In the genomic region with DNA sequence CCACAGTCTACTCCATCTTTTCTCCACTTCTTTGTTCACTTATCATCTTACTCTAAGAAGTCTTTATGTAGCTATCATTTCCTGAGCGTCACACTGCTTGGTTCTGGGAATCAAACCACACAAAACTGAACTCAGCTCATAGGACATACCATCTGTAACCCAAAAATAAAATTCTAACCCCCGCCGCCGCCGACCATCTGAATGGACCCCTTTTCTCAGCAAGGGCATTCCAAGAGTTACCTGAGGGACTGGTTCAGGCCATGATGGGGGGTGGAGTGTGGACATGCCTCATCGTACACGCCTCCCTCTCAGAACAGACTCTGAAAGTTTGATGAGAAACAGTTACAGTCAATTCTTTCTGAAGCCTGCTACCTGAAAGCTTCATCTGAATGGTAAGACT, we compare ENCODE assay signal across 1 cellular context.
TF ChIP-seq lines count a peak whose summit lies in the region.

No MANE protein-coding gene starts in this region.

TF ChIP-seq in HepG2, 621 proteins besides CTCF, POLR2A, EP300 and RAD21:
- TF ChIP-seq TCF7L2 (IDR thresholded peaks at IDR 0.05; ENCODE audit: low read depth, low read length) (no peak), ZNF430 (CRISPR knock-in tag; IDR thresholded peaks at IDR 0.05) (no peak), RNF219 (CRISPR knock-in tag; IDR thresholded peaks at IDR 0.05) (no peak), ESRRA (CRISPR knock-in tag; IDR thresholded peaks at IDR 0.05; ENCODE audit: low read depth) (no peak), MBD4 (IDR thresholded peaks at IDR 0.05; ENCODE audit: borderline replicate concordance, low read length) (no peak), ZNF691 (CRISPR knock-in tag; IDR thresholded peaks at IDR 0.05; ENCODE audit: borderline replicate concordance, low read depth) (no peak), TCF12 (IDR thresholded peaks at IDR 0.05) (no peak), TCF12 (CRISPR knock-in tag; IDR thresholded peaks at IDR 0.05) (no peak), ATF7-NPFF (CRISPR knock-in tag; IDR thresholded peaks at IDR 0.05; ENCODE audit: low read depth) (no peak), AHR (CRISPR knock-in tag; IDR thresholded peaks at IDR 0.05) (no peak)
- TF ChIP-seq, protein P1, sequence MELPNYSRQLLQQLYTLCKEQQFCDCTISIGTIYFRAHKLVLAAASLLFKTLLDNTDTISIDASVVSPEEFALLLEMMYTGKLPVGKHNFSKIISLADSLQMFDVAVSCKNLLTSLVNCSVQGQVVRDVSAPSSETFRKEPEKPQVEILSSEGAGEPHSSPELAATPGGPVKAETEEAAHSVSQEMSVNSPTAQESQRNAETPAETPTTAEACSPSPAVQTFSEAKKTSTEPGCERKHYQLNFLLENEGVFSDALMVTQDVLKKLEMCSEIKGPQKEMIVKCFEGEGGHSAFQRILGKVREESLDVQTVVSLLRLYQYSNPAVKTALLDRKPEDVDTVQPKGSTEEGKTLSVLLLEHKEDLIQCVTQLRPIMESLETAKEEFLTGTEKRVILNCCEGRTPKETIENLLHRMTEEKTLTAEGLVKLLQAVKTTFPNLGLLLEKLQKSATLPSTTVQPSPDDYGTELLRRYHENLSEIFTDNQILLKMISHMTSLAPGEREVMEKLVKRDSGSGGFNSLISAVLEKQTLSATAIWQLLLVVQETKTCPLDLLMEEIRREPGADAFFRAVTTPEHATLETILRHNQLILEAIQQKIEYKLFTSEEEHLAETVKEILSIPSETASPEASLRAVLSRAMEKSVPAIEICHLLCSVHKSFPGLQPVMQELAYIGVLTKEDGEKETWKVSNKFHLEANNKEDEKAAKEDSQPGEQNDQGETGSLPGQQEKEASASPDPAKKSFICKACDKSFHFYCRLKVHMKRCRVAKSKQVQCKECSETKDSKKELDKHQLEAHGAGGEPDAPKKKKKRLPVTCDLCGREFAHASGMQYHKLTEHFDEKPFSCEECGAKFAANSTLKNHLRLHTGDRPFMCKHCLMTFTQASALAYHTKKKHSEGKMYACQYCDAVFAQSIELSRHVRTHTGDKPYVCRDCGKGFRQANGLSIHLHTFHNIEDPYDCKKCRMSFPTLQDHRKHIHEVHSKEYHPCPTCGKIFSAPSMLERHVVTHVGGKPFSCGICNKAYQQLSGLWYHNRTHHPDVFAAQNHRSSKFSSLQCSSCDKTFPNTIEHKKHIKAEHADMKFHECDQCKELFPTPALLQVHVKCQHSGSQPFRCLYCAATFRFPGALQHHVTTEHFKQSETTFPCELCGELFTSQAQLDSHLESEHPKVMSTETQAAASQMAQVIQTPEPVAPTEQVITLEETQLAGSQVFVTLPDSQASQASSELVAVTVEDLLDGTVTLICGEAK (IDR thresholded peaks at IDR 0.05) = no peak
- TF ChIP-seq, protein P1 (CRISPR knock-in tag; IDR thresholded peaks at IDR 0.05) = no peak
- TF ChIP-seq, protein P2, sequence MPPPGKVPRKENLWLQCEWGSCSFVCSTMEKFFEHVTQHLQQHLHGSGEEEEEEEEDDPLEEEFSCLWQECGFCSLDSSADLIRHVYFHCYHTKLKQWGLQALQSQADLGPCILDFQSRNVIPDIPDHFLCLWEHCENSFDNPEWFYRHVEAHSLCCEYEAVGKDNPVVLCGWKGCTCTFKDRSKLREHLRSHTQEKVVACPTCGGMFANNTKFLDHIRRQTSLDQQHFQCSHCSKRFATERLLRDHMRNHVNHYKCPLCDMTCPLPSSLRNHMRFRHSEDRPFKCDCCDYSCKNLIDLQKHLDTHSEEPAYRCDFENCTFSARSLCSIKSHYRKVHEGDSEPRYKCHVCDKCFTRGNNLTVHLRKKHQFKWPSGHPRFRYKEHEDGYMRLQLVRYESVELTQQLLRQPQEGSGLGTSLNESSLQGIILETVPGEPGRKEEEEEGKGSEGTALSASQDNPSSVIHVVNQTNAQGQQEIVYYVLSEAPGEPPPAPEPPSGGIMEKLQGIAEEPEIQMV (CRISPR knock-in tag; IDR thresholded peaks at IDR 0.05; ENCODE audit: low read depth) = no peak
